In genomic region chr3:126434931-126435411, GRCh38 we compare ENCODE assay signal across 26 cellular contexts. TPM values are rescaled to one million over a fixed set of nuclear protein-coding genes. Genes with fewer than 3 reads are reported as not detected.
DNase-seq lines count a peak whose midpoint lies in the region; ATAC-seq, FAIRE-seq and TF ChIP-seq lines count a peak whose summit lies in the region.
"Had no signal": no experiment of that assay in that cellular context is flagged by ENCODE, and none has a peak within 500 bp of the region (broad histone marks: within the 10 kb centered on the region; RNA-seq: fewer than 3 reads in every experiment).

No MANE protein-coding gene starts in this region.

- intact Hi-C loops in stomach (cut with DNase I; ENCODE audit: low total_unique reads), result no loop called here

- no peak for TF ChIP-seq POLR2A in stomach (IDR thresholded peaks at IDR 0.05)

- peaks cover 0 to 3% (median 0%) of the 10 kb centered on the region in 4 donors for H3K9me3 ChIP-seq in stomach
- H3K9me3 ChIP-seq: MG63 had no signal

- ATAC-seq in left lobe of liver (peak; percentile 9), HG02885 (IDR thresholded peaks at IDR 0.05; ENCODE audit: poor library complexity, unreplicated experiment) (no peak)
- ATAC-seq: K562 had no signal

- H3K27me3 Mint-ChIP-seq in activated T-cell treated with anti-CD3 and anti-CD28 coated beads, Interleukin-2, amount 50 U/mL, for 24 hours, result no peaks in the 10 kb centered on the region
- H3K27me3 Mint-ChIP-seq in osteocyte (ENCODE audit: unreplicated experiment), result no peaks in the 10 kb centered on the region

- H3K4me1 ChIP-seq in stomach, result no peaks in the 10 kb centered on the region

- peaks cover 8% of the 10 kb centered on the region for H3K4me1 Mint-ChIP-seq in activated T-cell treated with anti-CD3 and anti-CD28 coated beads, Interleukin-2, amount 50 U/mL, for 24 hours (ENCODE audit: low read depth)
- peaks cover 3% of the 10 kb centered on the region for H3K4me1 Mint-ChIP-seq in osteocyte (ENCODE audit: unreplicated experiment)
- H3K4me1 Mint-ChIP-seq: CD8-positive, alpha-beta memory T cell had no signal

- TF ChIP-seq EP300 in stomach (IDR thresholded peaks at IDR 0.05), result no peak

- H3K9me3 Mint-ChIP-seq in activated T-cell treated with anti-CD3 and anti-CD28 coated beads, Interleukin-2, amount 50 U/mL, for 24 hours, result peaks cover 3% of the 10 kb centered on the region
- no peaks in the 10 kb centered on the region for H3K9me3 Mint-ChIP-seq in osteocyte (ENCODE audit: unreplicated experiment)
- H3K9me3 Mint-ChIP-seq: CD8-positive, alpha-beta memory T cell had no signal

- 88 to 94% (median 90%) methylated on average over 3 to 8 of the region's 8 CpGs for WGBS in stomach, 5 donors

- no peak for FAIRE-seq in HTR-8/SVneo (lab: Jason Lieb, UNC)
- FAIRE-seq: D721Med, GM19239, H1, K562 had no signal

- H3K4me3 Mint-ChIP-seq in activated T-cell treated with anti-CD3 and anti-CD28 coated beads, Interleukin-2, amount 50 U/mL, for 24 hours, result no peak overlapping the region
- no peak overlapping the region for H3K4me3 Mint-ChIP-seq in osteocyte (ENCODE audit: unreplicated experiment)
- H3K4me3 Mint-ChIP-seq: CD8-positive, alpha-beta memory T cell had no signal

- no peak for TF ChIP-seq CTCF in osteocyte (IDR thresholded peaks at IDR 0.05)
- TF ChIP-seq CTCF in stomach (IDR thresholded peaks at IDR 0.05), result no peak

- H3K36me3 Mint-ChIP-seq in activated T-cell treated with anti-CD3 and anti-CD28 coated beads, Interleukin-2, amount 50 U/mL, for 24 hours (ENCODE audit: low read depth), result peaks cover 77% of the 10 kb centered on the region
- H3K36me3 Mint-ChIP-seq in osteocyte (ENCODE audit: unreplicated experiment), result peaks cover 12% of the 10 kb centered on the region

- H3K27ac Mint-ChIP-seq in activated T-cell treated with anti-CD3 and anti-CD28 coated beads, Interleukin-2, amount 50 U/mL, for 24 hours, result peak overlapping the region; percentile 40
- no peak overlapping the region for H3K27ac Mint-ChIP-seq in osteocyte (ENCODE audit: unreplicated experiment)

- peak; percentile 26 for DNase-seq in activated T-cell treated with anti-CD3 and anti-CD28 coated beads, Interleukin-2, amount 50 U/mL, for 24 hours
- DNase-seq in activated T-cell treated with anti-CD3 and anti-CD28 coated beads, Interleukin-2, amount 50 U/mL, for 1 hour, result no peak
- peak; percentile 37 for DNase-seq in left lobe of liver (ENCODE audit: low spot score)
- peak; percentile 71 for DNase-seq in osteocyte (ENCODE audit: extremely low spot score, unreplicated experiment)
- DNase-seq in stomach, result peak; percentile 19
- no peak for DNase-seq in HTR-8/SVneo (ENCODE audit: insufficient read length, low spot score)
- DNase-seq in superior temporal gyrus (ENCODE audit: extremely low spot score), result no peak
- DNase-seq: AML-193; C1 segment of cervical spinal cord; CD8-positive, alpha-beta memory T cell; EL; GF-D8; MG63; NCI-H1417; NCI-H187; NK-92 treated with Interleukin-12 subunit alpha and Interleukin-12 subunit beta, amount 100 ng/mL, for 24 hours had no signal

- no peaks in the 10 kb centered on the region for H3K27me3 ChIP-seq in stomach
- H3K27me3 ChIP-seq: MG63 had no signal

- H3K27ac ChIP-seq in stomach, result no peak overlapping the region
- H3K27ac ChIP-seq: RWPE1 had no signal

- H3K36me3 ChIP-seq in stomach, result peaks cover 37 to 73% (median 63%) of the 10 kb centered on the region in 4 donors

- no peak overlapping the region for H3K4me3 ChIP-seq in stomach
- H3K4me3 ChIP-seq: K562, MG63 had no signal

RNA-seq across cellular contexts. Expression of gene CFAP100, which starts 40.3 kb away (rescaled TPM):
- total RNA-seq in left lobe of liver (not detected), osteocyte (not detected in 2 replicates), stomach (not detected)
- polyA plus RNA-seq in stomach, result not detected
- total RNA-seq: A172; CD8-positive, alpha-beta memory T cell; H1; K562; LHCN-M2; NCI-H460 had no signal
- polyA plus RNA-seq: AG04450; CD8-positive, alpha-beta memory T cell; K562 had no signal

RNA-seq across cellular contexts. Expression of gene ZXDC, which starts 40.7 kb away (rescaled TPM):
- 21.5 TPM for total RNA-seq in left lobe of liver
- total RNA-seq in osteocyte, result 30.7 and 31.8 TPM in 2 replicates
- total RNA-seq in stomach, result 10 to 100 TPM; 16.9 to 73.2 (median 44.5) TPM
- 1 to 10 TPM; 6.1 to 9.8 (median 6.6) TPM for polyA plus RNA-seq in stomach

Comparison
In these comparisons a context has a peak if more than half of its experiments do, and no peak if none do; other contexts are left out.
1. DNase-seq: peak in activated T-cell treated with anti-CD3 and anti-CD28 coated beads, Interleukin-2, amount 50 U/mL, for 24 hours (single experiment), left lobe of liver (single experiment), osteocyte (single experiment) and stomach (single experiment); none in activated T-cell treated with anti-CD3 and anti-CD28 coated beads, Interleukin-2, amount 50 U/mL, for 1 hour (single experiment), HTR-8/SVneo (single experiment) and superior temporal gyrus (single experiment).